In the genomic region with DNA sequence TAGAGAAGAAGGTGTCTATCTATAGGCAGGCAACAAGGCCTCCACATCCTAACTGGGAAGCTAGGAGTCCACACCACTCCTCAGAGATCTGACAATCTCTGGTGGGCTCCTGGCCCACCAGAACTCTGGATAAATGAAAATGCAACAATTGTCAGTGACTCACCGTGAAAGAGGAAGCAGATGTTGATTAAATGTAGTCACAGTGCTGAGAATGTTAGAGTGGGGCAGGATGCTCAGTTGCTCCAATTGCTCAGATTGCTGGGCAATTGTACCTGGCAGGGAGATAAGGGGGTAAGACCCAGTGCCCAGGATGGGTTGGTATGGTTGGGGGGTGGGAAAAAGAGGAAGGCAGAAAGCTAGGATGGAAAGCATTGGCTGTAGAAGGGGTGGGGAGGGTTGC, we compare ENCODE assay signal across 18 cellular contexts. TPM values are rescaled to one million over a fixed set of nuclear protein-coding genes. Genes with fewer than 3 reads are reported as not detected.
"Had no signal": no experiment of that assay in that cellular context is flagged by ENCODE, and none has a peak within 500 bp of the region (broad histone marks: within the 10 kb centered on the region; RNA-seq: fewer than 3 reads in every experiment).

No MANE protein-coding gene starts in this region.

- H3K4me3 ChIP-seq: dorsolateral prefrontal cortex, gastrocnemius medialis, left ventricle myocardium inferior, thoracic aorta had no signal

- H3K9me3 ChIP-seq: gastrocnemius medialis, left ventricle myocardium inferior, thoracic aorta had no signal

- FAIRE-seq: kidney had no signal

- H3K4me3 Mint-ChIP-seq: activated CD4-positive, alpha-beta memory T cell treated with anti-CD3 and anti-CD28 coated beads for 36 hours; activated naive CD8-positive, alpha-beta T cell treated with anti-CD3 and anti-CD28 coated beads for 36 hours; nephron; stimulated activated naive CD8-positive, alpha-beta T cell treated with anti-CD3 and anti-CD28 coated beads, Interleukin-15, Interleukin-2, amounts not matched to agents 100 ng/mL and 50 ng/mL, for 24 hours had no signal

- ATAC-seq: gastrocnemius medialis had no signal

- H3K36me3 Mint-ChIP-seq: activated CD4-positive, alpha-beta memory T cell treated with anti-CD3 and anti-CD28 coated beads for 36 hours; activated naive CD8-positive, alpha-beta T cell treated with anti-CD3 and anti-CD28 coated beads for 36 hours had no signal

- DNase-seq: activated CD4-positive, alpha-beta memory T cell treated with anti-CD3 and anti-CD28 coated beads for 36 hours; activated gamma-delta T cell treated with Interleukin-2 at 50 U/mL for 16 hours; activated naive CD8-positive, alpha-beta T cell treated with anti-CD3 and anti-CD28 coated beads for 36 hours; activated T-cell treated with anti-CD3 and anti-CD28 coated beads, Interleukin-2, amount 50 U/mL, for 48 hours; anterior cingulate cortex; dorsolateral prefrontal cortex; gastrocnemius medialis; kidney; mesenchymal stem cell; stimulated activated CD4-positive, alpha-beta T cell treated with anti-CD3 and anti-CD28 coated beads, Interleukin-4, amount 100 ng/mL, for 24 hours; T-helper 9 cell had no signal

- H3K36me3 ChIP-seq: gastrocnemius medialis, left ventricle myocardium inferior had no signal

- H3K4me1 ChIP-seq: gastrocnemius medialis, left ventricle myocardium inferior had no signal

- H3K27ac Mint-ChIP-seq: activated CD4-positive, alpha-beta memory T cell treated with anti-CD3 and anti-CD28 coated beads for 36 hours; activated naive CD8-positive, alpha-beta T cell treated with anti-CD3 and anti-CD28 coated beads for 36 hours; nephron; stimulated activated naive CD8-positive, alpha-beta T cell treated with anti-CD3 and anti-CD28 coated beads, Interleukin-15, Interleukin-2, amounts not matched to agents 100 ng/mL and 50 ng/mL, for 24 hours had no signal

- H3K27me3 Mint-ChIP-seq: activated CD4-positive, alpha-beta memory T cell treated with anti-CD3 and anti-CD28 coated beads for 36 hours; activated naive CD8-positive, alpha-beta T cell treated with anti-CD3 and anti-CD28 coated beads for 36 hours; stimulated activated naive CD8-positive, alpha-beta T cell treated with anti-CD3 and anti-CD28 coated beads, Interleukin-15, Interleukin-2, amounts not matched to agents 100 ng/mL and 50 ng/mL, for 24 hours had no signal

- H3K4me1 Mint-ChIP-seq: nephron had no signal

- H3K27me3 ChIP-seq: dorsolateral prefrontal cortex, gastrocnemius medialis had no signal

- H3K9me3 Mint-ChIP-seq: activated CD4-positive, alpha-beta memory T cell treated with anti-CD3 and anti-CD28 coated beads for 36 hours; activated naive CD8-positive, alpha-beta T cell treated with anti-CD3 and anti-CD28 coated beads for 36 hours; nephron; stimulated activated naive CD8-positive, alpha-beta T cell treated with anti-CD3 and anti-CD28 coated beads, Interleukin-15, Interleukin-2, amounts not matched to agents 100 ng/mL and 50 ng/mL, for 24 hours had no signal

- H3K27ac ChIP-seq: dorsolateral prefrontal cortex, gastrocnemius medialis, left ventricle myocardium inferior had no signal

RNA-seq across cellular contexts. Expression of gene CCL19, which starts 4.3 kb away (rescaled TPM):
- total RNA-seq: activated CD4-positive, alpha-beta memory T cell treated with anti-CD3 and anti-CD28 coated beads for 36 hours; activated naive CD8-positive, alpha-beta T cell treated with anti-CD3 and anti-CD28 coated beads for 36 hours; cerebellum; gastrocnemius medialis; osteocyte; pulmonary artery endothelial cell had no signal

RNA-seq across cellular contexts. Expression of gene CCL21, which starts 23.2 kb away (rescaled TPM):
- total RNA-seq: activated CD4-positive, alpha-beta memory T cell treated with anti-CD3 and anti-CD28 coated beads for 36 hours; activated naive CD8-positive, alpha-beta T cell treated with anti-CD3 and anti-CD28 coated beads for 36 hours; cerebellum; osteocyte; pulmonary artery endothelial cell had no signal

RNA-seq across cellular contexts. Expression of gene CCL27, which starts 24.3 kb away (rescaled TPM):
- total RNA-seq: cerebellum, kidney, pulmonary artery endothelial cell, thoracic aorta had no signal
